Comparison of ENCODE assay signal across 7 cellular contexts in genomic region chr2:168948621-168949212, GRCh38. TPM values are rescaled to one million over a fixed set of nuclear protein-coding genes. Genes with fewer than 3 reads are reported as not detected.
A peak's percentile ranks its signal among the peaks of the same experiment; 100 is the strongest.
DNase-seq lines count a peak whose midpoint lies in the region; ATAC-seq and TF ChIP-seq lines count a peak whose summit lies in the region.

No MANE protein-coding gene starts in this region.

- no peaks in the 10 kb centered on the region for H3K4me1 ChIP-seq in right lobe of liver

- WGBS in right lobe of liver (ENCODE audit: insufficient coverage, low coverage, low lambda C conversion rate, missing lambda C conversion rate) = 70% methylated on average over 6 of the region's 6 CpGs

- intact Hi-C loops in right lobe of liver (cut with DNase I) = no loop called here

- H3K9me3 ChIP-seq in WERI-Rb-1 (ENCODE audit: severe bottlenecking) (no peaks in the 10 kb centered on the region), right lobe of liver (no peaks in the 10 kb centered on the region)

- H3K27ac ChIP-seq in WERI-Rb-1 (no peak overlapping the region), right lobe of liver (no peak overlapping the region)

- CTCF ChIA-PET in GM10248 (lab: Yijun Ruan, JAX) = interaction anchor here (0.7 to 2.2 kb wide), 6 partner anchors 9 to 193 kb away, joined by 3 to 13 read pairs (median 4); no protein-coding TSS in a partner anchor

- H3K27me3 ChIP-seq in WERI-Rb-1 (ENCODE audit: insufficient read depth, low read depth, severe bottlenecking) (no peaks in the 10 kb centered on the region), right lobe of liver (no peaks in the 10 kb centered on the region)

- no peak for TF ChIP-seq POLR2A in right lobe of liver (IDR thresholded peaks at IDR 0.05)

- POLR2A ChIA-PET in GM10248 (lab: Yijun Ruan, JAX) = no interaction called here

- DNase-seq in GM10248 (ENCODE audit: extremely low spot score) = no peak
- no peak for DNase-seq in WERI-Rb-1
- DNase-seq in right lobe of liver = no peak
- no peak for DNase-seq in NCI-H510A treated with DMSO at 0.1 percent for 48 hours (lab: John Stamatoyannopoulos, UW)
- no peak for DNase-seq in NCI-H128 (lab: John Stamatoyannopoulos, UW; ENCODE audit: unreplicated experiment)

- ATAC-seq in HG02885 (IDR thresholded peaks at IDR 0.05; ENCODE audit: poor library complexity, unreplicated experiment) (peak; percentile 62), right lobe of liver (peak; percentile 53 to 80 (median 67)), GM21576 (IDR thresholded peaks at IDR 0.05; ENCODE audit: unreplicated experiment) (no peak)

- H3K4me3 ChIP-seq in WERI-Rb-1 (ENCODE audit: low read depth, low read length) (no peak overlapping the region), right lobe of liver (no peak overlapping the region)

- TF ChIP-seq CTCF in GM10248 (IDR thresholded peaks at IDR 0.05; ENCODE audit: control extremely low read depth, extremely low read depth, low read depth, missing control alignments) (peak; percentile 48), WERI-Rb-1 (IDR thresholded peaks at IDR 0.05; ENCODE audit: low read depth, low read length) (peak; percentile 54), right lobe of liver (IDR thresholded peaks at IDR 0.05) (peak; percentile 38 to 58 (median 54))

- H3K36me3 ChIP-seq in WERI-Rb-1 (no peaks in the 10 kb centered on the region), right lobe of liver (peaks cover 0 to 40% (median 9%) of the 10 kb centered on the region in 4 donors)

RNA-seq across cellular contexts. Expression of gene G6PC2, which starts 47.6 kb away (rescaled TPM):
- total RNA-seq in right lobe of liver = not detected

RNA-seq across cellular contexts. Expression of gene SPC25, which starts 58.5 kb away (rescaled TPM):
- 1 to 10 TPM in 1 of 6 experiments, under 1 TPM in 4, not detected in 1; 0.15 to 1.1 (median 0.67) TPM for total RNA-seq in right lobe of liver
